In genomic region chr12:94229902-94230301, GRCh38 we compare ENCODE assay signal across 18 cellular contexts.
DNase-seq lines count a peak whose midpoint lies in the region; ATAC-seq, FAIRE-seq and TF ChIP-seq lines count a peak whose summit lies in the region.
"Had no signal": no experiment of that assay in that cellular context is flagged by ENCODE, and none has a peak within 500 bp of the region (broad histone marks: within the 10 kb centered on the region; RNA-seq: fewer than 3 reads in every experiment).

No MANE protein-coding gene starts in this region.

- no peak for DNase-seq in HepG2 (ENCODE audit: low spot score)
- no peak for DNase-seq in right lobe of liver
- no peak for DNase-seq in GM19239 (ENCODE audit: insufficient read length, low spot score)
- DNase-seq in T-helper 17 cell, result no peak
- DNase-seq in brain microvascular endothelial cell, result no peak
- no peak for DNase-seq in HuH-7 (ENCODE audit: low spot score)
- DNase-seq: C1 segment of cervical spinal cord; CD8-positive, alpha-beta T cell; DMS 273 treated with DMSO at 0.1 percent for 48 hours; DMS79; EL; GDM1; GM23248; H7; HCEC 1CT had no signal

- WGBS in HepG2 (ENCODE audit: low lambda C conversion rate), result 34% methylated on average over 4 of the region's 4 CpGs
- 82% methylated on average over 4 of the region's 4 CpGs for WGBS in right lobe of liver (ENCODE audit: insufficient coverage, low coverage, low lambda C conversion rate, missing lambda C conversion rate)
- WGBS in mesodermal cell (ENCODE audit: insufficient coverage in 2 of 2), 2 experiments, result 73 to 77% methylated on average over 3 of the region's 4 CpGs

- peaks cover 9% of the 10 kb centered on the region for H3K36me3 Mint-ChIP-seq in T-helper 17 cell (ENCODE audit: low read depth)

- in situ Hi-C loops in HepG2 (cut with HindIII; ENCODE audit: extremely low pct_ligation_motif_present, low pct_unique_long_range_greater_than_20kb), result loop anchor here (5.0 kb wide), 1 partner anchor 58 kb away; no protein-coding TSS in a partner anchor
- in situ Hi-C loops in brain microvascular endothelial cell (cut with HindIII; ENCODE audit: low pct_ligation_motif_present, low sequenced_read_pairs), result no loop called here

- no peaks in the 10 kb centered on the region for H3K27me3 Mint-ChIP-seq in T-helper 17 cell

- intact Hi-C loops in HepG2 (cut with micrococcal nuclease; ENCODE audit: unreplicated experiment) (loop anchor here (1.0 kb wide), 3 partner anchors 47 to 79 kb away; no protein-coding TSS in a partner anchor), right lobe of liver (cut with DNase I) (no loop called here)

- FAIRE-seq in HepG2 (lab: Jason Lieb, UNC), result no peak
- FAIRE-seq in GM19239 (lab: Jason Lieb, UNC), result peak; percentile 33
- FAIRE-seq: D721Med, H1 had no signal

- BruUV-seq in HepG2 (replicated peaks; lab: Mats Ljungman, UMichigan), result no TSS peak

- ATAC-seq in HepG2 (peak; percentile 12; the same call in 2 of the 3 replicates), right lobe of liver (no peak), T-helper 17 cell (no peak)
- ATAC-seq: CD8-positive, alpha-beta T cell had no signal

- H3K27ac ChIP-seq in HepG2 (ENCODE audit: extremely low read length, insufficient read depth, low read length), result peak overlapping the region; percentile 82
- no peak overlapping the region for H3K27ac ChIP-seq in right lobe of liver
- peak overlapping the region; percentile 75 for H3K27ac ChIP-seq in mesodermal cell (ENCODE audit: low read depth, low read length, severe bottlenecking)
- no peak overlapping the region for H3K27ac ChIP-seq in brain microvascular endothelial cell
- H3K27ac ChIP-seq: GM23248 had no signal

- peaks cover 12% of the 10 kb centered on the region for H3K4me1 Mint-ChIP-seq in T-helper 17 cell

- no peak overlapping the region; the same call in 1 of the 2 replicates for H3K9ac ChIP-seq in HepG2 (ENCODE audit: insufficient read depth, low read depth, low read length)
- H3K9ac ChIP-seq: GM23248 had no signal

- CTCF ChIA-PET in HepG2 (lab: Yijun Ruan, JAX; ENCODE audit: low intra/inter-chr PET ratio, low total read pairs), result no interaction called here

- no peak for TF ChIP-seq CTCF in HepG2 (CRISPR knock-in tag; IDR thresholded peaks at IDR 0.05)
- no peak for TF ChIP-seq CTCF in right lobe of liver (IDR thresholded peaks at IDR 0.05)
- TF ChIP-seq CTCF in brain microvascular endothelial cell (IDR thresholded peaks at IDR 0.05; ENCODE audit: low read depth, low read length, missing control alignments), result no peak

- H3K4me2 ChIP-seq in HepG2 (ENCODE audit: low read depth, low read length), result peak overlapping the region; percentile 48

- no peak for TF ChIP-seq POLR2A in HepG2 (IDR thresholded peaks at IDR 0.05; ENCODE audit: insufficient read depth in 1 of 2, low read depth in 2 of 2, low read length in 2 of 2)
- TF ChIP-seq POLR2A in right lobe of liver (IDR thresholded peaks at IDR 0.05), result no peak

- H3K36me3 ChIP-seq in HepG2 (replicated peaks in 1 of 2; ENCODE audit: control insufficient read depth in 1 of 2, insufficient read depth in 2 of 2, low read length in 2 of 2), result peaks cover 2 to 3% of the 10 kb centered on the region in 2 experiments; a peak in 2 of 5 replicates
- no peaks in the 10 kb centered on the region for H3K36me3 ChIP-seq in right lobe of liver
- H3K36me3 ChIP-seq in mesodermal cell (ENCODE audit: control insufficient read depth, insufficient read depth, low read length), result peaks cover 9% of the 10 kb centered on the region
- H3K36me3 ChIP-seq in brain microvascular endothelial cell (replicated peaks), result no peaks in the 10 kb centered on the region

- H3K4me3 ChIP-seq in HepG2 (replicated peaks in 1 of 3; ENCODE audit: insufficient read depth in 1 of 3, low read depth in 2 of 3, low read length in 3 of 3) (peak overlapping the region in 2 of 3 experiments; percentile 7 to 26; a peak in 1 of 6 replicates), right lobe of liver (no peak overlapping the region), mesodermal cell (ENCODE audit: extremely low read depth, insufficient read depth, low read length, poor library complexity, severe bottlenecking) (no peak overlapping the region), brain microvascular endothelial cell (ENCODE audit: low read depth, low read length) (no peak overlapping the region)
- H3K4me3 ChIP-seq: GM23248 had no signal

- H3K27me3 ChIP-seq in HepG2 (ENCODE audit: control insufficient read depth in 1 of 2, insufficient read depth in 2 of 2, low read length in 2 of 2) (no peaks in the 10 kb centered on the region), right lobe of liver (no peaks in the 10 kb centered on the region), brain microvascular endothelial cell (replicated peaks) (peaks cover 3% of the 10 kb centered on the region)

- TF ChIP-seq RAD21 in HepG2 (CRISPR knock-in tag; IDR thresholded peaks at IDR 0.05), result no peak

- POLR2A ChIA-PET in HepG2 (lab: Yijun Ruan, JAX), result interaction anchor here (1.0 kb wide), 1 partner anchor 46 kb away, joined by 3 read pairs; no protein-coding TSS in a partner anchor

- peak overlapping the region; percentile 39 for H3K27ac Mint-ChIP-seq in T-helper 17 cell

- H4K20me1 ChIP-seq in HepG2 (ENCODE audit: insufficient read depth, low read length), result no peaks in the 10 kb centered on the region

- no peak overlapping the region for H3K4me3 Mint-ChIP-seq in T-helper 17 cell

- no peaks in the 10 kb centered on the region for H3K9me3 ChIP-seq in HepG2 (ENCODE audit: low read length)
- no peaks in the 10 kb centered on the region for H3K9me3 ChIP-seq in right lobe of liver
- H3K9me3 ChIP-seq in T-helper 17 cell (ENCODE audit: control insufficient read depth, low read length, poor library complexity, severe bottlenecking), result no peaks in the 10 kb centered on the region
- H3K9me3 ChIP-seq in mesodermal cell (ENCODE audit: control insufficient read depth, low read length), result no peaks in the 10 kb centered on the region

- TF ChIP-seq EP300 in HepG2 (IDR thresholded peaks at IDR 0.05; ENCODE audit: low read depth in 2 of 2, low read length in 2 of 2) (no peak), HepG2 (CRISPR knock-in tag; IDR thresholded peaks at IDR 0.05; ENCODE audit: borderline replicate concordance) (no peak)

- H3K79me2 ChIP-seq in HepG2 (ENCODE audit: insufficient read depth, low read length), result no peaks in the 10 kb centered on the region

- H3K4me1 ChIP-seq in HepG2 (ENCODE audit: insufficient read depth, low read length) (peaks cover 49% of the 10 kb centered on the region), right lobe of liver (no peaks in the 10 kb centered on the region), mesodermal cell (ENCODE audit: control insufficient read depth, insufficient read depth, low read length, poor library complexity, severe bottlenecking) (peaks cover 19% of the 10 kb centered on the region)

- no peak overlapping the region for H2AFZ ChIP-seq in HepG2 (ENCODE audit: low read length)
- H2AFZ ChIP-seq: GM23248 had no signal

TF ChIP-seq in HepG2, 621 proteins besides CTCF, POLR2A, EP300 and RAD21:
- TF ChIP-seq MLXIP (CRISPR knock-in tag; IDR thresholded peaks at IDR 0.05; ENCODE audit: borderline replicate concordance) (no peak), MXD4 (CRISPR knock-in tag; IDR thresholded peaks at IDR 0.05) (0 out of 2 replicates have a peak, but pooled peaks have one; percentile 4), RFX5 (IDR thresholded peaks at IDR 0.05; ENCODE audit: low read depth, low read length) (peak; percentile 62; the same call in 1 of the 2 replicates), ZNF792 (CRISPR knock-in tag; IDR thresholded peaks at IDR 0.05) (0 out of 2 replicates have a peak, but pooled peaks have one; percentile 11), ZNF512 (CRISPR knock-in tag; IDR thresholded peaks at IDR 0.05) (no peak), TARDBP (CRISPR knock-in tag; IDR thresholded peaks at IDR 0.05) (no peak)

Comparison
In these comparisons a context has a peak if more than half of its experiments do, and no peak if none do; other contexts are left out.
1. H3K27ac ChIP-seq: peak in HepG2 (single experiment) and mesodermal cell (single experiment); none in right lobe of liver (0 of 3) and brain microvascular endothelial cell (single experiment).
2. H3K4me3 ChIP-seq: peak in HepG2 (2 of 3); none in right lobe of liver (0 of 3), mesodermal cell (single experiment) and brain microvascular endothelial cell (single experiment).